Comparison of ENCODE assay signal across 24 cellular contexts in the genomic region with DNA sequence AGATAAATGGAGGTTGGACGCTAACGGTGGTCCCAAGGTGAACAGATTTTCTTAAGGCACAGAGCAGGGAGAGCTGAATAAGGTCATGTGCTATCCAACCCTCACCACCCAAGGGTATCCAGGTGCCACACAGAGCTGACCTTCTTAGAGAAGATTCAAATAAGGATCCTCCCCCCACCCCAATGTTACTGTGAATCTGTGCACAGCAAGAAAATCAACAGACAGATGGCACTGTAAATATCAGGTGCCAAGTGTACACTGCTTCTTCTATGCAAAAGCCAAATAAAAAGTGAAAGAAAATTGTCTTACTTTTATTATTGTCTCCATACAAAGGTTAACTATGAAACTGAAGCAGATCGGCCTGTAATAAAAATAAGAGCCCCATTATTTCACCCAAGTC.
"Had no signal": no experiment of that assay in that cellular context is flagged by ENCODE, and none has a peak within 500 bp of the region (broad histone marks: within the 10 kb centered on the region; RNA-seq: fewer than 3 reads in every experiment).

No MANE protein-coding gene starts in this region.

- H3K27me3 ChIP-seq: brain microvascular endothelial cell, dorsolateral prefrontal cortex had no signal

- H3K36me3 ChIP-seq: brain microvascular endothelial cell, WERI-Rb-1 had no signal

- DNase-seq: activated B cell treated with CpG ODN at 0.5 μM for 24 hours; activated CD4-positive, alpha-beta T cell treated with anti-CD3 and anti-CD28 coated beads for 48 hours; activated CD4-positive, alpha-beta T cell treated with anti-CD3 and anti-CD28 coated beads, Interleukin-2, amount 50 U/mL, for 1 hour; activated CD4-positive, alpha-beta T cell treated with anti-CD3 and anti-CD28 coated beads, Interleukin-2, amount 50 U/mL, for 48 hours; activated CD8-positive, alpha-beta memory T cell treated with anti-CD3 and anti-CD28 coated beads for 24 hours; activated CD8-positive, alpha-beta T cell treated with anti-CD3 and anti-CD28 coated beads for 36 hours; activated effector memory CD4-positive, alpha-beta T cell treated with Interleukin-2 at 50 U/mL for 16 hours; activated gamma-delta T cell treated with Interleukin-2 at 50 U/mL for 16 hours; activated naive CD4-positive, alpha-beta T cell treated with anti-CD3 and anti-CD28 coated beads, Interleukin-2, amount 50 U/mL, for 16 hours; activated naive CD4-positive, alpha-beta T cell treated with Interleukin-2 at 50 U/mL for 16 hours; activated T-cell treated with anti-CD3 and anti-CD28 coated beads, Interleukin-2, amount 50 U/mL, for 4 hours; amniotic stem cell; anterior cingulate cortex; brain microvascular endothelial cell; effector memory CD4-positive, alpha-beta T cell; endodermal cell; foreskin fibroblast; head of caudate nucleus; T-helper 1 cell; T-helper 17 cell; T1000; WERI-Rb-1 had no signal

- H3K27ac ChIP-seq: brain microvascular endothelial cell, coronary artery, WERI-Rb-1 had no signal

- H3K4me3 ChIP-seq: coronary artery, dorsolateral prefrontal cortex had no signal
